In the genomic region with DNA sequence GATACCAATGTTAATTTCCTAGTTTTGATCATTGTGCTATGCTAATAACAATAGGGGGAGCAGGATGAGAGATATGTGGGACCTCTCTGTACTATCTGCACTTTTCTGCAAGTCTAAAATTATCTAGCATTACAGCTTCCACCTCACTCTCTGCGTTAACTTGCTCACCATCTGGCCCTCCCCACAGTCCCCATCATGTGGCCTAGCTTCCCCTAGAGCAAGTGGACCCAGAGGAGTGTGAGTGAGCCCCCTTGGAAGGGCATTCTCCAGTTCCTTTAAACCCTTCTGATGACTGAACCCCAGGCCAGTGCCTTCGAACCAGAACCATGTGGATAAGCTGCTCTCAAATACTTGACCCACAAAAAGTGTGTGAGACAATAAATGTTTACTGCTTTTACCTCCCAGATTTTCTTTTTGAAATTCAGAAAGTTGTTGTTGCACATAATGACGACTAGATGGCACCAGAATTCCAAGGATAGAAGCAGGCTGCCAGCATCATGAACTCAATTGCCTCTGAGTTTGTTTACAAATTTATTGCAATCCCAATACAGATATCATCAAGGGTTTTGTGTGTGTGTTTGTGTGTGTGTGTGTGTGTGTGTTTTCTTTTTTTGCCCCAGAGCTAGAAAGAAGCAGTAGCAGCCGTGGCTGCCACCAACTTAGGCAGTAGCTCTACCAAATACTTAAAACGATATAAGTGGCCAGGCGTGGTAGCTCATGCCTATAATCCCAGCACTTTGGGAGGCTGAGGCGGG, we compare ENCODE assay signal across 8 cellular contexts. TPM values are rescaled to one million over a fixed set of nuclear protein-coding genes. Genes with fewer than 3 reads are reported as not detected.
DNase-seq lines count a peak whose midpoint lies in the region; ATAC-seq, FAIRE-seq and TF ChIP-seq lines count a peak whose summit lies in the region.

No MANE protein-coding gene starts in this region.

- intact Hi-C loops in dorsolateral prefrontal cortex (cut with DNase I), result loop anchor here (2.0 to 10.0 kb wide), 4 partner anchors 81 to 498 kb away; no protein-coding TSS in a partner anchor

- ATAC-seq in GM21825 (IDR thresholded peaks at IDR 0.05; ENCODE audit: unreplicated experiment) (no peak), HG02588 (IDR thresholded peaks at IDR 0.05; ENCODE audit: unreplicated experiment) (no peak)

- H3K27ac ChIP-seq in dorsolateral prefrontal cortex, result no peak overlapping the region

- TF ChIP-seq CTCF in dorsolateral prefrontal cortex (IDR thresholded peaks at IDR 0.05 in 54 of 56, conservative IDR thresholded peaks at IDR 0.05 in 2 of 56; ENCODE audit: low read depth in 1 of 56, partially characterized antibody in 56 of 56), result peak; percentile 39 to 85 (median 73)

- DNase-seq in DMS53 (lab: John Stamatoyannopoulos, UW) (peak; percentile 83), HTR-8/SVneo (ENCODE audit: insufficient read length, low spot score) (peak; percentile 32), OCI-M1 (lab: John Stamatoyannopoulos, UW) (peak; percentile 74), dorsolateral prefrontal cortex (peak in 1 of 10 donors; percentile 28), middle frontal gyrus (ENCODE audit: extremely low spot score, low spot score) (peak; percentile 65)
- DNase-seq in stimulated activated CD4-positive, alpha-beta T cell treated with anti-CD3 and anti-CD28 coated beads, Interleukin-4, amount 100 ng/mL, for 1 hour, result no peak

- peaks cover 0 to 4% (median 0%) of the 10 kb centered on the region in 45 donors for H3K27me3 ChIP-seq in dorsolateral prefrontal cortex

- no peak overlapping the region for H3K4me3 ChIP-seq in dorsolateral prefrontal cortex

- peak; percentile 72 for FAIRE-seq in HTR-8/SVneo (lab: Jason Lieb, UNC)

RNA-seq across cellular contexts. Expression of gene ZNF780A, which starts 49.0 kb away (rescaled TPM):
- total RNA-seq in dorsolateral prefrontal cortex, result 10 to 100 TPM; 16.3 to 42.6 (median 25.3) TPM

RNA-seq across cellular contexts. Expression of gene MAP3K10, which starts 51.5 kb away (rescaled TPM):
- total RNA-seq in dorsolateral prefrontal cortex, result 100 to 1,000 TPM in 114 of 120 experiments, 10 to 100 TPM in 6; 72.4 to 232 (median 136) TPM
